In genomic region chr22:36014539-36015072, GRCh38 we compare ENCODE assay signal across 20 cellular contexts.
"Had no signal": no experiment of that assay in that cellular context is flagged by ENCODE, and none has a peak within 500 bp of the region (broad histone marks: within the 10 kb centered on the region; RNA-seq: fewer than 3 reads in every experiment).

No MANE protein-coding gene starts in this region.

- H3K9me3 ChIP-seq: mucosa of descending colon, ovary, stomach, testis had no signal

- H3K4me3 ChIP-seq: cardiac muscle cell, hepatocyte, mucosa of descending colon, ovary, stomach, testis had no signal

- H3K27ac ChIP-seq: cardiac muscle cell, hepatocyte, testis had no signal

- H3K36me3 Mint-ChIP-seq: activated naive CD8-positive, alpha-beta T cell treated with anti-CD3 and anti-CD28 coated beads for 36 hours; naive thymus-derived CD4-positive, alpha-beta T cell; stimulated activated effector memory CD8-positive, alpha-beta T cell treated with anti-CD3 and anti-CD28 coated beads, Interleukin-12 subunit alpha, Interleukin-12 subunit beta, amount 100 ng/mL, for 72 hours had no signal

- H3K27ac Mint-ChIP-seq: activated naive CD8-positive, alpha-beta T cell treated with anti-CD3 and anti-CD28 coated beads for 36 hours; naive thymus-derived CD4-positive, alpha-beta T cell; stimulated activated effector memory CD8-positive, alpha-beta T cell treated with anti-CD3 and anti-CD28 coated beads, Interleukin-12 subunit alpha, Interleukin-12 subunit beta, amount 100 ng/mL, for 72 hours had no signal

- H3K4me1 Mint-ChIP-seq: activated naive CD8-positive, alpha-beta T cell treated with anti-CD3 and anti-CD28 coated beads for 36 hours had no signal

- H3K27me3 ChIP-seq: cardiac muscle cell, hepatocyte, ovary, stomach, testis had no signal

- DNase-seq: activated CD4-positive, alpha-beta T cell treated with anti-CD3 and anti-CD28 coated beads, Interleukin-2, amount 50 U/mL, for 4 hours; activated naive CD8-positive, alpha-beta T cell treated with anti-CD3 and anti-CD28 coated beads for 36 hours; activated T-cell treated with anti-CD3 and anti-CD28 coated beads for 4 hours; amniotic stem cell; dermis blood vessel endothelial cell; effector memory CD4-positive, alpha-beta T cell; foreskin fibroblast; islet precursor cell; left colon; mammary epithelial cell; mucosa of descending colon; naive thymus-derived CD4-positive, alpha-beta T cell; ovary; stimulated activated CD4-positive, alpha-beta T cell treated with anti-CD3 and anti-CD28 coated beads, Interleukin-4, amount 100 ng/mL, for 24 hours; stomach; testis had no signal

- H2AFZ ChIP-seq: hepatocyte had no signal

- H3K9me3 Mint-ChIP-seq: activated naive CD8-positive, alpha-beta T cell treated with anti-CD3 and anti-CD28 coated beads for 36 hours; naive thymus-derived CD4-positive, alpha-beta T cell; stimulated activated effector memory CD8-positive, alpha-beta T cell treated with anti-CD3 and anti-CD28 coated beads, Interleukin-12 subunit alpha, Interleukin-12 subunit beta, amount 100 ng/mL, for 72 hours had no signal

- H3K4me3 Mint-ChIP-seq: activated naive CD8-positive, alpha-beta T cell treated with anti-CD3 and anti-CD28 coated beads for 36 hours; naive thymus-derived CD4-positive, alpha-beta T cell; stimulated activated effector memory CD8-positive, alpha-beta T cell treated with anti-CD3 and anti-CD28 coated beads, Interleukin-12 subunit alpha, Interleukin-12 subunit beta, amount 100 ng/mL, for 72 hours had no signal

- H3K36me3 ChIP-seq: cardiac muscle cell, ovary, stomach had no signal

- ATAC-seq: left colon; mucosa of descending colon; naive thymus-derived CD4-positive, alpha-beta T cell; sciatic nerve; stimulated activated effector memory CD8-positive, alpha-beta T cell treated with anti-CD3 and anti-CD28 coated beads, Interleukin-12 subunit alpha, Interleukin-12 subunit beta, amount 100 ng/mL, for 72 hours had no signal
